1 cellular context compared by ENCODE assay signal in the genomic region with DNA sequence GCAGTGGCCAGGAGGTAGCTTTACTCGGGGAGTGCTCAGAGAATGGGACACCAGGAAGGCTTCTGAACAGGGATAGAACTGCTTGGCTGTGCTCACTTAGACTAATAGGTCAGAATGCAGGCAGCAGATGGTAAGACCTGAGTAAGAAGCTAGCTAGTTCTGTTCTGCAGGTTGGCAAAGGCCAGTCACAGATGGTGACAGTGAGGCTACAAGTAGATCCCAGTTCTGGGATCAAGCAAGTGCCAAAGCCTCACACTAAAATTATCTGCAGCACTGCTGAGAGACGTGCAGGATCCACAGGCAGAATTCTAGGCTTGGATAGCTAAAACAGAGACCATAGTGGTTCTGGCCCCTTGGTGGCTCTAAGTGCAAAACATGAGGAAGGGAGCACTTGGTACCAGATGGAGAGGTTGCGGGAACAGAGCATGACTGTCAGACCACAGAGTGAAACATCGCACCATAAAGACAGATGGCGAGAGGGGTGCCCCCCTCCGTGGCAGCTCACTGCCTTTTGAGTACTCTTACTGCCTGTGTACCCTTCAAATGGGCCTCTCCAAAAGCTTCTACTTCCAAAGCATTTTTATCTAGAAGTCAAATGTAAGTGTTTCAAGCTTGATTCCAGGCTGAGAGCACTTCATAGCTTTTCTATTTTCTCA.
TF ChIP-seq lines count a peak whose summit lies in the region.

No MANE protein-coding gene starts in this region.

TF ChIP-seq in IMR-90, 13 proteins besides CTCF, POLR2A, EP300 and RAD21 (continued from another document):
- TF ChIP-seq FOS (IDR thresholded peaks at IDR 0.05; ENCODE audit: low read depth, low read length) (no peak), MAZ (IDR thresholded peaks at IDR 0.05; ENCODE audit: borderline replicate concordance, low read depth, low read length) (no peak), CEBPB (IDR thresholded peaks at IDR 0.05; ENCODE audit: low read depth, low read length) (no peak), RCOR1 (IDR thresholded peaks at IDR 0.05; ENCODE audit: insufficient replicate concordance, low read length) (no peak), NFE2L2 (IDR thresholded peaks at IDR 0.05; ENCODE audit: low read depth, low read length) (no peak)
- TF ChIP-seq, protein P1, sequence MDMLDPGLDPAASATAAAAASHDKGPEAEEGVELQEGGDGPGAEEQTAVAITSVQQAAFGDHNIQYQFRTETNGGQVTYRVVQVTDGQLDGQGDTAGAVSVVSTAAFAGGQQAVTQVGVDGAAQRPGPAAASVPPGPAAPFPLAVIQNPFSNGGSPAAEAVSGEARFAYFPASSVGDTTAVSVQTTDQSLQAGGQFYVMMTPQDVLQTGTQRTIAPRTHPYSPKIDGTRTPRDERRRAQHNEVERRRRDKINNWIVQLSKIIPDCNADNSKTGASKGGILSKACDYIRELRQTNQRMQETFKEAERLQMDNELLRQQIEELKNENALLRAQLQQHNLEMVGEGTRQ (IDR thresholded peaks at IDR 0.05; ENCODE audit: low read depth, low read length) = no peak
